Comparison of ENCODE assay signal across 17 cellular contexts in genomic region chr2:174945601-174946260, GRCh38. TPM values are rescaled to one million over a fixed set of nuclear protein-coding genes. Genes with fewer than 3 reads are reported as not detected.
A peak's percentile ranks its signal among the peaks of the same experiment; 100 is the strongest.
DNase-seq lines count a peak whose midpoint lies in the region; ATAC-seq, FAIRE-seq and TF ChIP-seq lines count a peak whose summit lies in the region.
"Had no signal": no experiment of that assay in that cellular context is flagged by ENCODE, and none has a peak within 500 bp of the region (broad histone marks: within the 10 kb centered on the region; RNA-seq: fewer than 3 reads in every experiment).

No MANE protein-coding gene starts in this region.

- no peak overlapping the region for H4K5ac ChIP-seq in IMR-90 (ENCODE audit: low read depth, low read length)

- CTCF ChIA-PET in IMR-90 (lab: Yijun Ruan, JAX): no interaction called here

- dilution Hi-C loops in IMR-90 (cut with HindIII; ENCODE audit: low sequenced_read_pairs, unreplicated experiment): no loop called here

- H3K36me3 ChIP-seq in IMR-90 (ENCODE audit: control insufficient read depth, insufficient read depth, low read length) (no peaks in the 10 kb centered on the region), brain microvascular endothelial cell (replicated peaks) (no peaks in the 10 kb centered on the region), breast epithelium (no peaks in the 10 kb centered on the region)
- H3K36me3 ChIP-seq: BLaER1 treated with 17β-estradiol and CSF1 and Interleukin-3, amounts not matched to agents 10 nM and 100 nM had no signal

- H2BK120ac ChIP-seq in IMR-90 (ENCODE audit: low read depth, low read length): no peak overlapping the region

- H3K56ac ChIP-seq in IMR-90 (ENCODE audit: extremely low read depth, insufficient read depth, low read length): no peak overlapping the region

- 0 out of 4 replicates have a peak overlapping the region, but pooled peaks of 1 of the 2 experiments have one; percentile 32 for H4K8ac ChIP-seq in IMR-90 (ENCODE audit: low read depth in 2 of 2, low read length in 2 of 2)

- no CpG with 5 or more reads among the region's 3 CpGs for WGBS in IMR-90 (ENCODE audit: extremely low coverage in 2 of 2, insufficient read length in 1 of 2), 2 experiments

- H3K9ac ChIP-seq in IMR-90 (ENCODE audit: low read depth, low read length): no peak overlapping the region
- H3K9ac ChIP-seq: BLaER1 treated with 17β-estradiol and CSF1 and Interleukin-3, amounts not matched to agents 10 nM and 100 nM had no signal

- H3K4me3 ChIP-seq in IMR-90 (ENCODE audit: insufficient read depth, low read depth, low read length) (no peak overlapping the region), brain microvascular endothelial cell (ENCODE audit: low read depth, low read length) (no peak overlapping the region), breast epithelium (no peak overlapping the region)
- H3K4me3 ChIP-seq: BLaER1 treated with 17β-estradiol and CSF1 and Interleukin-3, amounts not matched to agents 10 nM and 100 nM; GM23338 had no signal

- in situ Hi-C loops in IMR-90 (cut with MboI; ENCODE audit: low sequenced_read_pairs) (no loop called here), brain microvascular endothelial cell (cut with HindIII; ENCODE audit: low pct_ligation_motif_present, low sequenced_read_pairs) (no loop called here)

- no peak for TF ChIP-seq CTCF in IMR-90 (conservative IDR thresholded peaks at IDR 0.05; ENCODE audit: low read depth, low read length)
- TF ChIP-seq CTCF in brain microvascular endothelial cell (IDR thresholded peaks at IDR 0.05; ENCODE audit: low read depth, low read length, missing control alignments): no peak
- TF ChIP-seq CTCF in breast epithelium (IDR thresholded peaks at IDR 0.05): no peak

- POLR2A ChIA-PET in IMR-90 (lab: Charles Lee; ENCODE audit: unreplicated experiment): no interaction called here

- H3K23ac ChIP-seq in IMR-90 (ENCODE audit: low read depth, low read length): 0 out of 2 replicates have a peak overlapping the region, but pooled peaks have one; percentile 63

- H3K4me2 ChIP-seq in IMR-90 (ENCODE audit: low read depth, low read length): no peak overlapping the region
- H3K4me2 ChIP-seq: BLaER1 treated with 17β-estradiol and CSF1 and Interleukin-3, amounts not matched to agents 10 nM and 100 nM; GM23338 had no signal

- H3K27ac ChIP-seq in IMR-90 (ENCODE audit: insufficient read depth, low read length) (no peak overlapping the region), brain microvascular endothelial cell (peak overlapping the region; percentile 18), breast epithelium (no peak overlapping the region)
- H3K27ac ChIP-seq: BLaER1 treated with 17β-estradiol and CSF1 and Interleukin-3, amounts not matched to agents 10 nM and 100 nM had no signal

- H3K9me1 ChIP-seq in IMR-90 (ENCODE audit: insufficient read depth, low read length): no peaks in the 10 kb centered on the region

- intact Hi-C loops in IMR-90 (cut with micrococcal nuclease): no loop called here
- intact Hi-C loops in breast epithelium (cut with DNase I; ENCODE audit: low total_unique reads): no loop called here

- H2BK20ac ChIP-seq in IMR-90 (ENCODE audit: low read depth, low read length): no peak overlapping the region

- no peak overlapping the region for H3K18ac ChIP-seq in IMR-90 (ENCODE audit: low read depth, low read length)

- peak overlapping the region; percentile 37; the same call in 1 of the 2 replicates for H3K14ac ChIP-seq in IMR-90 (replicated peaks; ENCODE audit: low read depth, low read length)

- H3K79me1 ChIP-seq in IMR-90 (ENCODE audit: low read depth in 1 of 2, low read length in 2 of 2): no peaks in the 10 kb centered on the region

- no peak for TF ChIP-seq RAD21 in IMR-90 (IDR thresholded peaks at IDR 0.05; ENCODE audit: low read length)

- H4K91ac ChIP-seq in IMR-90 (ENCODE audit: insufficient read depth, low read depth, low read length): no peak overlapping the region

- no TSS peak for BruUV-seq in IMR-90 (replicated peaks; lab: Mats Ljungman, UMichigan)

- no peaks in the 10 kb centered on the region for H4K20me1 ChIP-seq in IMR-90 (ENCODE audit: insufficient read depth, low read length)
- H4K20me1 ChIP-seq: BLaER1 treated with 17β-estradiol and CSF1 and Interleukin-3, amounts not matched to agents 10 nM and 100 nM had no signal

- no peak overlapping the region for H2AK9ac ChIP-seq in IMR-90 (replicated peaks; ENCODE audit: low read depth, low read length, poor library complexity)

- H2AK5ac ChIP-seq in IMR-90 (ENCODE audit: low read depth, low read length): no peak overlapping the region

- peak; percentile 26 for DNase-seq in IMR-90
- DNase-seq in RCC 7860 (ENCODE audit: low spot score): no peak
- peak; percentile 47 for DNase-seq in brain microvascular endothelial cell
- no peak for DNase-seq in NCI-H1105 (lab: John Stamatoyannopoulos, UW)
- no peak for DNase-seq in breast epithelium (ENCODE audit: low spot score in 2 of 2)
- DNase-seq: Calu3; CD8-positive, alpha-beta T cell; DMS79 treated with DMSO at 0.1 percent for 48 hours; GF-D8; HFFc6 had no signal

- no peak overlapping the region for H2BK5ac ChIP-seq in IMR-90 (ENCODE audit: low read depth, low read length, poor library complexity, severe bottlenecking)

- H3K27me3 ChIP-seq in IMR-90 (ENCODE audit: control insufficient read depth, insufficient read depth, low read length): no peaks in the 10 kb centered on the region
- no peaks in the 10 kb centered on the region for H3K27me3 ChIP-seq in brain microvascular endothelial cell (replicated peaks)
- H3K27me3 ChIP-seq in breast epithelium: no peaks in the 10 kb centered on the region
- H3K27me3 ChIP-seq: BLaER1 treated with 17β-estradiol and CSF1 and Interleukin-3, amounts not matched to agents 10 nM and 100 nM had no signal

- no peaks in the 10 kb centered on the region for H3K9me3 ChIP-seq in IMR-90 (ENCODE audit: control insufficient read depth, insufficient read depth, low read length)
- no peaks in the 10 kb centered on the region for H3K9me3 ChIP-seq in breast epithelium
- H3K9me3 ChIP-seq: BLaER1 treated with 17β-estradiol and CSF1 and Interleukin-3, amounts not matched to agents 10 nM and 100 nM had no signal

- H2BK15ac ChIP-seq in IMR-90 (ENCODE audit: low read depth, low read length): no peak overlapping the region

- TF ChIP-seq POLR2A in IMR-90 (IDR thresholded peaks at IDR 0.05; ENCODE audit: low read depth, low read length) (no peak), breast epithelium (IDR thresholded peaks at IDR 0.05) (no peak)

- peak; percentile 8 for FAIRE-seq in RCC 7860 (lab: Jason Lieb, UNC)
- FAIRE-seq in islet of Langerhans (lab: Jason Lieb, UNC): peak; percentile 13
- FAIRE-seq: H54, HepG2 had no signal

- no peak overlapping the region for H3K4ac ChIP-seq in IMR-90 (ENCODE audit: low read depth, low read length)

- no peaks in the 10 kb centered on the region for H3K4me1 ChIP-seq in IMR-90 (ENCODE audit: control insufficient read depth, insufficient read depth, low read length)
- no peaks in the 10 kb centered on the region for H3K4me1 ChIP-seq in breast epithelium

- H2AFZ ChIP-seq in IMR-90 (replicated peaks; ENCODE audit: low read length, poor library complexity): no peak overlapping the region
- H2AFZ ChIP-seq: GM23338 had no signal

- ATAC-seq in IMR-90 (ENCODE audit: low read depth) (peak; percentile 44; the same call in 1 of the 2 replicates), GM21367 (IDR thresholded peaks at IDR 0.05; ENCODE audit: unreplicated experiment) (no peak)
- ATAC-seq: CD8-positive, alpha-beta T cell; GM23338; HCT116; HepG2 had no signal

TF ChIP-seq in IMR-90, 13 proteins besides CTCF, POLR2A, EP300 and RAD21:
- TF ChIP-seq USF2 (IDR thresholded peaks at IDR 0.05; ENCODE audit: low read depth, low read length): no peak
- no peak for TF ChIP-seq SMC3 (IDR thresholded peaks at IDR 0.05; ENCODE audit: low read depth, low read length)
- TF ChIP-seq, protein P1, sequence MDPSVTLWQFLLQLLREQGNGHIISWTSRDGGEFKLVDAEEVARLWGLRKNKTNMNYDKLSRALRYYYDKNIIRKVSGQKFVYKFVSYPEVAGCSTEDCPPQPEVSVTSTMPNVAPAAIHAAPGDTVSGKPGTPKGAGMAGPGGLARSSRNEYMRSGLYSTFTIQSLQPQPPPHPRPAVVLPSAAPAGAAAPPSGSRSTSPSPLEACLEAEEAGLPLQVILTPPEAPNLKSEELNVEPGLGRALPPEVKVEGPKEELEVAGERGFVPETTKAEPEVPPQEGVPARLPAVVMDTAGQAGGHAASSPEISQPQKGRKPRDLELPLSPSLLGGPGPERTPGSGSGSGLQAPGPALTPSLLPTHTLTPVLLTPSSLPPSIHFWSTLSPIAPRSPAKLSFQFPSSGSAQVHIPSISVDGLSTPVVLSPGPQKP (IDR thresholded peaks at IDR 0.05; ENCODE audit: borderline replicate concordance, low read depth, low read length): no peak
- no peak for TF ChIP-seq MAFK (IDR thresholded peaks at IDR 0.05; ENCODE audit: low read depth, low read length)
- TF ChIP-seq RFX5 (IDR thresholded peaks at IDR 0.05; ENCODE audit: low read depth, low read length): no peak
- TF ChIP-seq BHLHE40 (IDR thresholded peaks at IDR 0.05; ENCODE audit: low read depth, low read length): no peak
- no peak for TF ChIP-seq NFE2L2 (IDR thresholded peaks at IDR 0.05; ENCODE audit: low read depth, low read length)
- no peak for TF ChIP-seq MAZ (IDR thresholded peaks at IDR 0.05; ENCODE audit: borderline replicate concordance, low read depth, low read length)

RNA-seq across cellular contexts. Expression of gene CHN1, which starts 59.5 kb away (rescaled TPM):
- total RNA-seq in IMR-90 (2012; rRNA removed) (54.4 and 58.4 TPM in 2 replicates), breast epithelium (10 to 100 TPM in 2 of 3 donors, 1 to 10 TPM in 1; 9.8 to 14.7 (median 13.4) TPM)
- polyA plus RNA-seq in IMR-90 (2012; rRNA removed): 65.3 and 66.9 TPM in 2 replicates
- polyA plus RNA-seq in IMR-90 (2012; cell fraction: cytosol; rRNA removed): 19.4 and 37.8 TPM in 2 replicates
- 4.6 and 47.5 TPM in 2 replicates for polyA plus RNA-seq in IMR-90 (2012; cell fraction: nucleus; rRNA removed; ENCODE audit: low replicate concordance)

Comparison
In these comparisons a context has a peak if more than half of its experiments do, and no peak if none do; other contexts are left out.
1. DNase-seq: peak in IMR-90 (single experiment) and brain microvascular endothelial cell (single experiment); none in RCC 7860 (single experiment), NCI-H1105 (single experiment) and breast epithelium (0 of 2).